ENCODE assay signal across 8 cellular contexts in genomic region chr2:178796079-178796677, GRCh38. TPM values are rescaled to one million over a fixed set of nuclear protein-coding genes. Genes with fewer than 3 reads are reported as not detected.
DNase-seq lines count a peak whose midpoint lies in the region; ATAC-seq and TF ChIP-seq lines count a peak whose summit lies in the region.

No MANE protein-coding gene starts in this region.

- no peak overlapping the region for H3K27ac Mint-ChIP-seq in endodermal cell

- H3K36me3 Mint-ChIP-seq in endodermal cell (ENCODE audit: low read depth) = peaks cover 82% of the 10 kb centered on the region

- H3K9me3 ChIP-seq in endodermal cell (ENCODE audit: control insufficient read depth, low read length) (peaks cover 14% of the 10 kb centered on the region), parathyroid adenoma (ENCODE audit: control insufficient read depth, low read length) (peaks cover 2% of the 10 kb centered on the region)

- H3K79me2 ChIP-seq in parathyroid adenoma = no peaks in the 10 kb centered on the region

- H3K27me3 ChIP-seq in endodermal cell (ENCODE audit: control insufficient read depth, insufficient read depth, low read length, poor library complexity, severe bottlenecking) (no peaks in the 10 kb centered on the region), parathyroid adenoma (ENCODE audit: control insufficient read depth, insufficient read depth, low read length) (no peaks in the 10 kb centered on the region)

- H3K27me3 Mint-ChIP-seq in endodermal cell (ENCODE audit: insufficient read depth) = no peaks in the 10 kb centered on the region

- ATAC-seq in GM21381 (IDR thresholded peaks at IDR 0.05; ENCODE audit: unreplicated experiment) = no peak
- no peak for ATAC-seq in GM18873 (IDR thresholded peaks at IDR 0.05; ENCODE audit: low FRiP score, unreplicated experiment)

- DNase-seq in A172 (ENCODE audit: low spot score) = peak; percentile 48
- peak; percentile 62 for DNase-seq in NCI-H748 (lab: John Stamatoyannopoulos, UW; ENCODE audit: unreplicated experiment)
- DNase-seq in endodermal cell = no peak
- no peak for DNase-seq in cerebellum (ENCODE audit: low spot score)

- H3K4me1 Mint-ChIP-seq in endodermal cell = peaks cover 4% of the 10 kb centered on the region

- H3K9ac ChIP-seq in endodermal cell (ENCODE audit: extremely low read depth, low read length, poor library complexity, severe bottlenecking) (no peak overlapping the region), parathyroid adenoma (no peak overlapping the region)

- H3K9me3 Mint-ChIP-seq in endodermal cell = no peaks in the 10 kb centered on the region

- H3K36me3 ChIP-seq in endodermal cell (ENCODE audit: control insufficient read depth, insufficient read depth, low read length) (peaks cover 98% of the 10 kb centered on the region), parathyroid adenoma (ENCODE audit: control insufficient read depth, insufficient read depth, low read length) (no peaks in the 10 kb centered on the region)

- H2AFZ ChIP-seq in parathyroid adenoma = no peak overlapping the region

- H3K4me1 ChIP-seq in endodermal cell (ENCODE audit: control insufficient read depth, insufficient read depth, low read length) (no peaks in the 10 kb centered on the region), parathyroid adenoma (no peaks in the 10 kb centered on the region)

- no peak overlapping the region for H3K4me3 Mint-ChIP-seq in endodermal cell

- no peak overlapping the region for H3K4me3 ChIP-seq in endodermal cell (ENCODE audit: low read length)
- no peak overlapping the region for H3K4me3 ChIP-seq in parathyroid adenoma (ENCODE audit: low read depth, low read length)

- TF ChIP-seq CTCF in GM12873 (IDR thresholded peaks at IDR 0.05; ENCODE audit: insufficient read depth, low read depth, low read length, missing control alignments) = peak; percentile 45
- peak; percentile 72 for TF ChIP-seq CTCF in endodermal cell (conservative IDR thresholded peaks at IDR 0.05)
- TF ChIP-seq CTCF in parathyroid adenoma (IDR thresholded peaks at IDR 0.05) = peak; percentile 42

- 100% methylated on average over 2 of the region's 2 CpGs; no CpG with 5 or more reads in 1 of the 2 experiments for WGBS in endodermal cell (ENCODE audit: insufficient coverage in 1 of 2, insufficient read length in 1 of 2), 2 experiments

- no peak overlapping the region for H3K4me2 ChIP-seq in parathyroid adenoma (ENCODE audit: low read length)

- H3K27ac ChIP-seq in endodermal cell (ENCODE audit: low read depth, low read length) (no peak overlapping the region), parathyroid adenoma (no peak overlapping the region)

RNA-seq across cellular contexts. Expression of gene TTN, which starts 11.0 kb away (rescaled TPM):
- total RNA-seq in A172 (2014; rRNA removed; shearing (Covaris generic)) = 0.02 TPM in 1 of 2 replicates, not detected in the other
- total RNA-seq in endodermal cell = 100 to 1,000 TPM; 101 to 118 TPM
- 3.1 TPM for polyA plus RNA-seq in endodermal cell (2013, experiment 1 of 2)
- polyA plus RNA-seq in endodermal cell (2013, experiment 2 of 2) = 2.8 TPM
- total RNA-seq in cerebellum = 4.3 TPM

Comparison
In these comparisons a context has a peak if more than half of its experiments do, and no peak if none do; other contexts are left out.
1. DNase-seq: peak in A172 (single experiment) and NCI-H748 (single experiment); none in endodermal cell (single experiment) and cerebellum (single experiment).
2. RNA of gene TTN, which starts 11.0 kb away (total RNA-seq): 101 to 118 TPM in endodermal cell; 4.3 TPM in cerebellum (single experiment) and 0.02 TPM in A172; every median in the first group is over 10 times any median in the second.
3. Peak in every context shown above with its lines, with median percentiles within 50 percentile points of each other: CTCF ChIP-seq.